Comparison of ENCODE assay signal across 1 cellular context in the genomic region with DNA sequence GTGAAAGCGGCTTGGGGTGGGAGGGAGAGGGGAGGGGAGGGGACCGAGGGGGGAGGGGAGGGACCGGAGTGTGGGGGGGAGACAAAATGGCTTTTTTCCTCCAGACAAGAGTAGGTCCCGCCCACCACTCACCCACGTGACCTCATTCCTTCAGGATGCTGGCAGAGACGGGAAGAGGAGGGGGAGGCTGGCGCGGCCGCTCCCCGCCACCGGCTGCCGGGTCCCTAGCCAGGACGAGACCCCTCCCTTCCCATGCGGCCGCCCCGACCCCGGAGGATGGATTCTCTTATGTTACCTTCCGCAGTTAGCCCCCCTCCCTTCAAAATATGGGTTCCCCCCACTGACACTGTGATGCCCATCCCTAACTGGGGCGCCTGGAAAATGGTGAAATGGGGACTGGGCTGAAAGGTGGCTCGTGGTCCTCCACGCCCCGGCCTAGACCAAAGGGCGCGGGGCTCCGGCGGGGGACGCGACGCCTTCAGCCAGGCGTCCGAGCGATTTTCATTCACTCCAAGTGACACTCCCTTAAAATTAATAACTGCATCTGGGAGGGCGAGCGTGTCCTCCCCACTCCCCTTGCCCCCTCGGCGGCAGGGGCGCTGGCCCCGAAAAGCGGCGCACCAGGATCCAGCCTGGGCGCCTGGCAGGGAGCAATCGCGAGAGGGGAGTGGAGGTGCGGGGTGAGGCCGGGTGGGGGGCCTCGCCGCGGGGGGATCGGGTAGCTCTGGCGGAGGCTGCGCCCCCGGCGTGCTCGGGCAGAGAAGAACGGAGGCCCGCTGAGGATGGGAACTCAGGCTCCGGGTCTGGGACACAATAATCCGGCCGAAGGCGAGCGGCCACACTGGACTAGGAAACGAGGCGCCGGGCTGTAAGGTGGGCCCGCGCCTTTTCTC.
TF ChIP-seq lines count a peak whose summit lies in the region.

A gene (minus strand): TSS at position 8 of the 893 bp plus-strand sequence. CDS start 7,934 bp downstream, outside the sequence.

TF ChIP-seq in HEK293, 187 proteins besides CTCF, POLR2A, EP300 and RAD21 (continued from another document):
- TF ChIP-seq, protein P1, sequence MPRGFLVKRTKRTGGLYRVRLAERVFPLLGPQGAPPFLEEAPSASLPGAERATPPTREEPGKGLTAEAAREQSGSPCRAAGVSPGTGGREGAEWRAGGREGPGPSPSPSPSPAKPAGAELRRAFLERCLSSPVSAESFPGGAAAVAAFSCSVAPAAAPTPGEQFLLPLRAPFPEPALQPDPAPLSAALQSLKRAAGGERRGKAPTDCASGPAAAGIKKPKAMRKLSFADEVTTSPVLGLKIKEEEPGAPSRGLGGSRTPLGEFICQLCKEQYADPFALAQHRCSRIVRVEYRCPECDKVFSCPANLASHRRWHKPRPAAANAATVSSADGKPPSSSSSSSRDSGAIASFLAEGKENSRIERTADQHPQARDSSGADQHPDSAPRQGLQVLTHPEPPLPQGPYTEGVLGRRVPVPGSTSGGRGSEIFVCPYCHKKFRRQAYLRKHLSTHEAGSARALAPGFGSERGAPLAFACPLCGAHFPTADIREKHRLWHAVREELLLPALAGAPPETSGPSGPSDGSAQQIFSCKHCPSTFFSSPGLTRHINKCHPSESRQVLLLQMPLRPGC (tag by site-specific recombination; IDR thresholded peaks at IDR 0.05): no peak; the same call in 1 of the 2 replicates
- TF ChIP-seq ZBTB7A (tag by site-specific recombination; IDR thresholded peaks at IDR 0.05; ENCODE audit: low read depth) (peak; percentile 56; the same call in 1 of the 2 replicates), ZBTB8A (tag by site-specific recombination; IDR thresholded peaks at IDR 0.05) (peak; percentile 96), TCF7L2 (IDR thresholded peaks at IDR 0.05; ENCODE audit: borderline replicate concordance, low read depth, low read length) (no peak)
